In the genomic region with DNA sequence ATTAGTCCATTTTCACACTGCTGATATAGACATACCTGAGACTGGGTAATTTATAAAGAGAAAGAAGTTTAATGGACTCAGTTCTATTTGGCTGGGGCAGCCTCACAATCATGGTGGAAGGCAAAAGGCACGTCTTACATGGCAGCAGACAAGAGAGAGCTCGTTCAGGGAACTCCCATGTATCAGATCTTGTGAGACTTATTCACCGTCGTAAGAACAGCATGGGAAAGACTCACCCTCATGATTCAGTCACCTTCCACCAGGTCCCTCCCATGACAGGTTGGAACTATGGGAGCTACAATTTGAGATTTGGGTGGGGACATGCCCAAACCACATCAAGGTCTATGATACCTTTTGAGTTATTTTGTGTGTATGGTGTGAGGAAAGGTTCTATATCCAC, we compare ENCODE assay signal across 2 cellular contexts.
TF ChIP-seq lines count a peak whose summit lies in the region.

No MANE protein-coding gene starts in this region.

TF ChIP-seq in HepG2, 621 proteins besides CTCF, POLR2A, EP300 and RAD21 (continued from another document):
- TF ChIP-seq, protein P1, sequence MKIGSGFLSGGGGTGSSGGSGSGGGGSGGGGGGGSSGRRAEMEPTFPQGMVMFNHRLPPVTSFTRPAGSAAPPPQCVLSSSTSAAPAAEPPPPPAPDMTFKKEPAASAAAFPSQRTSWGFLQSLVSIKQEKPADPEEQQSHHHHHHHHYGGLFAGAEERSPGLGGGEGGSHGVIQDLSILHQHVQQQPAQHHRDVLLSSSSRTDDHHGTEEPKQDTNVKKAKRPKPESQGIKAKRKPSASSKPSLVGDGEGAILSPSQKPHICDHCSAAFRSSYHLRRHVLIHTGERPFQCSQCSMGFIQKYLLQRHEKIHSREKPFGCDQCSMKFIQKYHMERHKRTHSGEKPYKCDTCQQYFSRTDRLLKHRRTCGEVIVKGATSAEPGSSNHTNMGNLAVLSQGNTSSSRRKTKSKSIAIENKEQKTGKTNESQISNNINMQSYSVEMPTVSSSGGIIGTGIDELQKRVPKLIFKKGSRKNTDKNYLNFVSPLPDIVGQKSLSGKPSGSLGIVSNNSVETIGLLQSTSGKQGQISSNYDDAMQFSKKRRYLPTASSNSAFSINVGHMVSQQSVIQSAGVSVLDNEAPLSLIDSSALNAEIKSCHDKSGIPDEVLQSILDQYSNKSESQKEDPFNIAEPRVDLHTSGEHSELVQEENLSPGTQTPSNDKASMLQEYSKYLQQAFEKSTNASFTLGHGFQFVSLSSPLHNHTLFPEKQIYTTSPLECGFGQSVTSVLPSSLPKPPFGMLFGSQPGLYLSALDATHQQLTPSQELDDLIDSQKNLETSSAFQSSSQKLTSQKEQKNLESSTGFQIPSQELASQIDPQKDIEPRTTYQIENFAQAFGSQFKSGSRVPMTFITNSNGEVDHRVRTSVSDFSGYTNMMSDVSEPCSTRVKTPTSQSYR (CRISPR knock-in tag; IDR thresholded peaks at IDR 0.05; ENCODE audit: borderline replicate concordance), result no peak

TF ChIP-seq in K562, 482 proteins besides CTCF, POLR2A, EP300 and RAD21 (continued from another document):
- TF ChIP-seq, protein P2, sequence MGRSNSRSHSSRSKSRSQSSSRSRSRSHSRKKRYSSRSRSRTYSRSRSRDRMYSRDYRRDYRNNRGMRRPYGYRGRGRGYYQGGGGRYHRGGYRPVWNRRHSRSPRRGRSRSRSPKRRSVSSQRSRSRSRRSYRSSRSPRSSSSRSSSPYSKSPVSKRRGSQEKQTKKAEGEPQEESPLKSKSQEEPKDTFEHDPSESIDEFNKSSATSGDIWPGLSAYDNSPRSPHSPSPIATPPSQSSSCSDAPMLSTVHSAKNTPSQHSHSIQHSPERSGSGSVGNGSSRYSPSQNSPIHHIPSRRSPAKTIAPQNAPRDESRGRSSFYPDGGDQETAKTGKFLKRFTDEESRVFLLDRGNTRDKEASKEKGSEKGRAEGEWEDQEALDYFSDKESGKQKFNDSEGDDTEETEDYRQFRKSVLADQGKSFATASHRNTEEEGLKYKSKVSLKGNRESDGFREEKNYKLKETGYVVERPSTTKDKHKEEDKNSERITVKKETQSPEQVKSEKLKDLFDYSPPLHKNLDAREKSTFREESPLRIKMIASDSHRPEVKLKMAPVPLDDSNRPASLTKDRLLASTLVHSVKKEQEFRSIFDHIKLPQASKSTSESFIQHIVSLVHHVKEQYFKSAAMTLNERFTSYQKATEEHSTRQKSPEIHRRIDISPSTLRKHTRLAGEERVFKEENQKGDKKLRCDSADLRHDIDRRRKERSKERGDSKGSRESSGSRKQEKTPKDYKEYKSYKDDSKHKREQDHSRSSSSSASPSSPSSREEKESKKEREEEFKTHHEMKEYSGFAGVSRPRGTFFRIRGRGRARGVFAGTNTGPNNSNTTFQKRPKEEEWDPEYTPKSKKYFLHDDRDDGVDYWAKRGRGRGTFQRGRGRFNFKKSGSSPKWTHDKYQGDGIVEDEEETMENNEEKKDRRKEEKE (IDR thresholded peaks at IDR 0.05; ENCODE audit: borderline replicate concordance in 1 of 2, control insufficient read depth in 1 of 2, low read depth in 2 of 2, low read length in 1 of 2), result no peak
- TF ChIP-seq, protein P3, sequence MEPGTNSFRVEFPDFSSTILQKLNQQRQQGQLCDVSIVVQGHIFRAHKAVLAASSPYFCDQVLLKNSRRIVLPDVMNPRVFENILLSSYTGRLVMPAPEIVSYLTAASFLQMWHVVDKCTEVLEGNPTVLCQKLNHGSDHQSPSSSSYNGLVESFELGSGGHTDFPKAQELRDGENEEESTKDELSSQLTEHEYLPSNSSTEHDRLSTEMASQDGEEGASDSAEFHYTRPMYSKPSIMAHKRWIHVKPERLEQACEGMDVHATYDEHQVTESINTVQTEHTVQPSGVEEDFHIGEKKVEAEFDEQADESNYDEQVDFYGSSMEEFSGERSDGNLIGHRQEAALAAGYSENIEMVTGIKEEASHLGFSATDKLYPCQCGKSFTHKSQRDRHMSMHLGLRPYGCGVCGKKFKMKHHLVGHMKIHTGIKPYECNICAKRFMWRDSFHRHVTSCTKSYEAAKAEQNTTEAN (CRISPR knock-in tag; IDR thresholded peaks at IDR 0.05), result no peak
- peak; percentile 40 for TF ChIP-seq ZFP36 (IDR thresholded peaks at IDR 0.05; ENCODE audit: low read depth, low read length, partially characterized antibody)
